Comparison of ENCODE assay signal across 31 cellular contexts in the genomic region with DNA sequence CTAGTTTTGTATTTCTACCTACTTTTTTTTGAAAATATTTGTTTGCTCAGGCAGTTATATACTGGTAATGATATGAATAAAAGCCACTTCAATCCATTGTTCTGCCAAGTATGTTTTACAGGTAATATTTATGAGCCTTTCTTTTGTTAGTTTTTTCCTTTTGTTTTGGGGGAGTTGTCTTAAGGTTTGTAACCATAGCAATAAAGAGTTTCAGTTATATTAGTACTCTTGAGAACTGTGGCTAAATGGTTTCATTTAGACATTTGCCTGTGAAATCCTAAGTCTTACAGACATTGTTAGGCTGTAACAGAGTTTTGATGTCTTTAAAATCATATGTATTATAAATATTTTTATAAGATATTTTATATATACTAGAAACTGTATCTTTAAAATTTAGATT.
DNase-seq lines count a peak whose midpoint lies in the region; ATAC-seq and TF ChIP-seq lines count a peak whose summit lies in the region.
"Had no signal": no experiment of that assay in that cellular context is flagged by ENCODE, and none has a peak within 500 bp of the region (broad histone marks: within the 10 kb centered on the region; RNA-seq: fewer than 3 reads in every experiment).

No MANE protein-coding gene starts in this region.

- no peaks in the 10 kb centered on the region for H3K36me3 ChIP-seq in MM.1S (replicated peaks; ENCODE audit: insufficient read depth, low read length)
- H3K36me3 ChIP-seq in uterus: no peaks in the 10 kb centered on the region

- no peak overlapping the region for H3K18ac ChIP-seq in H9 (ENCODE audit: insufficient read length, low read depth, low read length)

- H3K27me3 ChIP-seq in MM.1S (replicated peaks; ENCODE audit: insufficient read depth, low read length) (no peaks in the 10 kb centered on the region), uterus (no peaks in the 10 kb centered on the region), H9 (ENCODE audit: insufficient read depth, low read length) (no peaks in the 10 kb centered on the region)
- H3K27me3 ChIP-seq: dorsolateral prefrontal cortex, esophagus squamous epithelium, foreskin keratinocyte, heart left ventricle, right atrium auricular region, upper lobe of left lung had no signal

- H2BK120ac ChIP-seq in H9 (ENCODE audit: low read depth, low read length, poor library complexity, severe bottlenecking): no peak overlapping the region

- H2BK5ac ChIP-seq in H9 (ENCODE audit: insufficient read length, low read length): no peak overlapping the region

- H2BK20ac ChIP-seq in H9 (ENCODE audit: low read depth, low read length, poor library complexity, severe bottlenecking): no peak overlapping the region

- no peaks in the 10 kb centered on the region for H3K36me3 Mint-ChIP-seq in endothelial cell (ENCODE audit: low read depth, unreplicated experiment)
- peaks cover 11 to 30% (median 30%) of the 10 kb centered on the region in 3 experiments for H3K36me3 Mint-ChIP-seq in H9 (ENCODE audit: insufficient read depth in 1 of 3, low read depth in 3 of 3)

- H3K9me3 ChIP-seq in MM.1S (replicated peaks; ENCODE audit: insufficient read depth, low read length) (no peaks in the 10 kb centered on the region), uterus (no peaks in the 10 kb centered on the region), H9 (ENCODE audit: control insufficient read depth, low read depth, low read length) (no peaks in the 10 kb centered on the region)
- H3K9me3 ChIP-seq: esophagus squamous epithelium, heart left ventricle, right atrium auricular region, upper lobe of left lung had no signal

- H4K20me1 ChIP-seq in MM.1S (ENCODE audit: insufficient read depth, low read length) (no peaks in the 10 kb centered on the region), H9 (ENCODE audit: control insufficient read depth, insufficient read depth, insufficient read length) (no peaks in the 10 kb centered on the region)

- no peak overlapping the region for H4K91ac ChIP-seq in H9 (ENCODE audit: insufficient read length, low read depth, low read length)

- no peak overlapping the region for H4K5ac ChIP-seq in H9 (ENCODE audit: insufficient read length, low read depth, low read length)

- no peaks in the 10 kb centered on the region for H3K9me2 ChIP-seq in MM.1S (replicated peaks; ENCODE audit: insufficient read depth, low read length)

- H3K27me3 Mint-ChIP-seq in endothelial cell (ENCODE audit: unreplicated experiment) (no peaks in the 10 kb centered on the region), H9 (ENCODE audit: low read depth) (no peaks in the 10 kb centered on the region)
- H3K27me3 Mint-ChIP-seq: activated CD4-positive, alpha-beta memory T cell treated with anti-CD3 and anti-CD28 coated beads for 36 hours; activated naive CD4-positive, alpha-beta T cell treated with anti-CD3 and anti-CD28 coated beads, Interleukin-2, amount 10 ng/mL, durations not matched to agents 7 days and 5 days had no signal

- H3K4me1 Mint-ChIP-seq in endothelial cell (ENCODE audit: unreplicated experiment) (no peaks in the 10 kb centered on the region), H9 (no peaks in the 10 kb centered on the region)
- H3K4me1 Mint-ChIP-seq: activated naive CD4-positive, alpha-beta T cell treated with anti-CD3 and anti-CD28 coated beads, Interleukin-2, amount 10 ng/mL, durations not matched to agents 7 days and 5 days; GM23338; neural crest cell had no signal

- H2AFZ ChIP-seq in MM.1S (ENCODE audit: low read length) (no peak overlapping the region), H9 (ENCODE audit: low read length) (no peak overlapping the region)
- H2AFZ ChIP-seq: GM23338 had no signal

- H3K4me3 Mint-ChIP-seq in endothelial cell (ENCODE audit: unreplicated experiment): no peak overlapping the region
- H3K4me3 Mint-ChIP-seq in H9: no peak overlapping the region
- H3K4me3 Mint-ChIP-seq: activated CD4-positive, alpha-beta memory T cell treated with anti-CD3 and anti-CD28 coated beads for 36 hours; activated naive CD4-positive, alpha-beta T cell treated with anti-CD3 and anti-CD28 coated beads, Interleukin-2, amount 10 ng/mL, durations not matched to agents 7 days and 5 days; GM23338; HFFc6; neural crest cell had no signal

- H3K4me3 ChIP-seq in MM.1S (ENCODE audit: low read length) (no peak overlapping the region), uterus (no peak overlapping the region)
- H3K4me3 ChIP-seq: dorsolateral prefrontal cortex, esophagus squamous epithelium, GM23338, heart left ventricle, right atrium auricular region, upper lobe of left lung had no signal

- no peak for TF ChIP-seq POLR2A in uterus (IDR thresholded peaks at IDR 0.05)

- peak overlapping the region; percentile 44 for H3K27ac Mint-ChIP-seq in endothelial cell (ENCODE audit: unreplicated experiment)
- H3K27ac Mint-ChIP-seq in H9: no peak overlapping the region
- H3K27ac Mint-ChIP-seq: activated CD4-positive, alpha-beta memory T cell treated with anti-CD3 and anti-CD28 coated beads for 36 hours; activated naive CD4-positive, alpha-beta T cell treated with anti-CD3 and anti-CD28 coated beads, Interleukin-2, amount 10 ng/mL, durations not matched to agents 7 days and 5 days; GM23338; HFFc6 had no signal

- H2BK15ac ChIP-seq in H9 (ENCODE audit: low read depth, low read length): no peak overlapping the region

- no peaks in the 10 kb centered on the region for H3K9me3 Mint-ChIP-seq in endothelial cell (ENCODE audit: unreplicated experiment)
- H3K9me3 Mint-ChIP-seq in H9: peaks cover 43 to 44% of the 10 kb centered on the region in 2 experiments
- H3K9me3 Mint-ChIP-seq: activated CD4-positive, alpha-beta memory T cell treated with anti-CD3 and anti-CD28 coated beads for 36 hours; activated naive CD4-positive, alpha-beta T cell treated with anti-CD3 and anti-CD28 coated beads, Interleukin-2, amount 10 ng/mL, durations not matched to agents 7 days and 5 days; GM23338; HFFc6 had no signal

- no peak overlapping the region for H2AK5ac ChIP-seq in H9 (ENCODE audit: insufficient read length, low read length)

- H3K9ac ChIP-seq in MM.1S (ENCODE audit: low read length) (no peak overlapping the region), H9 (ENCODE audit: extremely low read depth, insufficient read length, low read length) (no peak overlapping the region)

- peaks cover 7% of the 10 kb centered on the region; the same call in 1 of the 2 replicates for H3K79me2 ChIP-seq in MM.1S (ENCODE audit: low read length)
- peaks cover 4% of the 10 kb centered on the region; the same call in 1 of the 2 replicates for H3K79me2 ChIP-seq in H9 (ENCODE audit: insufficient read depth, low read length)

- TF ChIP-seq CTCF in MM.1S (IDR thresholded peaks at IDR 0.05; ENCODE audit: low read length) (no peak), endothelial cell (IDR thresholded peaks at IDR 0.05; ENCODE audit: unreplicated experiment) (no peak), uterus (IDR thresholded peaks at IDR 0.05) (no peak), H9 (conservative IDR thresholded peaks at IDR 0.05) (no peak)

- H3K79me1 ChIP-seq in H9 (ENCODE audit: insufficient read depth, low read depth, low read length, poor library complexity, severe bottlenecking): peaks cover 5% of the 10 kb centered on the region

- H4K8ac ChIP-seq in H9 (replicated peaks; ENCODE audit: insufficient read length, low read depth, low read length): no peak overlapping the region

- DNase-seq in NCI-H748 (lab: John Stamatoyannopoulos, UW; ENCODE audit: unreplicated experiment) (peak; percentile 35), NCI-H748 treated with DMSO at 0.1 percent for 48 hours (lab: John Stamatoyannopoulos, UW) (no peak), MM.1S (no peak), endothelial cell (ENCODE audit: low spot score) (no peak), uterus (no peak), HT-29 (ENCODE audit: low spot score) (no peak), H9 (no peak)
- DNase-seq: activated CD4-positive, alpha-beta memory T cell treated with anti-CD3 and anti-CD28 coated beads for 36 hours; activated CD4-positive, CD25-positive, alpha-beta regulatory T cell treated with anti-CD3 and anti-CD28 coated beads, Interleukin-2, amount 50 U/mL, for 72 hours; activated naive CD4-positive, alpha-beta T cell treated with anti-CD3 and anti-CD28 coated beads, Interleukin-2, amount 10 ng/mL, durations not matched to agents 7 days and 5 days; Calu3; dorsolateral prefrontal cortex; esophagus squamous epithelium; foreskin keratinocyte; heart left ventricle; HFFc6; KG1; kidney; left ventricle myocardium superior; mesendoderm; NCI-H510A treated with DMSO at 0.1 percent for 48 hours; posterior cingulate gyrus; small intestine; stimulated activated naive CD4-positive, alpha-beta T cell; T-helper 2 cell; upper lobe of left lung had no signal

- no peak overlapping the region for H3K4ac ChIP-seq in H9 (ENCODE audit: low read depth, low read length)

- H3T11ph ChIP-seq in H9 (ENCODE audit: low read length): no peak overlapping the region

- H3K27ac ChIP-seq in MM.1S (ENCODE audit: low read length): peak overlapping the region; percentile 40; the same call in 1 of the 2 replicates
- H3K27ac ChIP-seq in uterus: no peak overlapping the region
- H3K27ac ChIP-seq in H9 (ENCODE audit: insufficient read length, low read depth, low read length): no peak overlapping the region
- H3K27ac ChIP-seq: dorsolateral prefrontal cortex, esophagus squamous epithelium, foreskin keratinocyte, heart left ventricle, right atrium auricular region, upper lobe of left lung had no signal

- H3K4me2 ChIP-seq in MM.1S (ENCODE audit: low read depth, low read length) (no peak overlapping the region), H9 (ENCODE audit: insufficient read depth, insufficient read length, low read length) (no peak overlapping the region)
- H3K4me2 ChIP-seq: GM23338 had no signal

- H3K14ac ChIP-seq in H9 (ENCODE audit: insufficient read depth, low read length): no peak overlapping the region

- H3K23ac ChIP-seq in H9 (ENCODE audit: insufficient read length, low read depth, low read length): no peak overlapping the region

- H3K23me2 ChIP-seq in H9 (ENCODE audit: insufficient read length, low read depth, low read length, poor library complexity, severe bottlenecking): no peaks in the 10 kb centered on the region

- no peak overlapping the region for H2BK12ac ChIP-seq in H9 (ENCODE audit: insufficient read length, low read depth, low read length)

- H3F3A ChIP-seq in MM.1S (ENCODE audit: insufficient read depth, low read length): no peaks in the 10 kb centered on the region

- no peak overlapping the region for H3K56ac ChIP-seq in H9 (ENCODE audit: insufficient read length, low read depth, low read length)

- peak; percentile 68 for ATAC-seq in GM19395 (IDR thresholded peaks at IDR 0.05; ENCODE audit: unreplicated experiment)
- ATAC-seq: foreskin keratinocyte, GM23338, heart left ventricle, left ventricle myocardium superior, Right ventricle myocardium inferior had no signal

- intact Hi-C loops in uterus (cut with DNase I; ENCODE audit: low total_unique reads): no loop called here

- H3K4me1 ChIP-seq in MM.1S (ENCODE audit: low read length): 0 out of 2 replicates have a peak, but pooled peaks cover 3% of the 10 kb centered on the region
- no peaks in the 10 kb centered on the region for H3K4me1 ChIP-seq in uterus
- H3K4me1 ChIP-seq in H9 (ENCODE audit: insufficient read depth, low read length): no peaks in the 10 kb centered on the region
- H3K4me1 ChIP-seq: esophagus squamous epithelium, foreskin keratinocyte, heart left ventricle, right atrium auricular region, upper lobe of left lung had no signal
